Comparison of ENCODE assay signal across 13 cellular contexts in genomic region chr11:80899381-80899780, GRCh38.
DNase-seq lines count a peak whose midpoint lies in the region; ATAC-seq and TF ChIP-seq lines count a peak whose summit lies in the region.
"Had no signal": no experiment of that assay in that cellular context is flagged by ENCODE, and none has a peak within 500 bp of the region (broad histone marks: within the 10 kb centered on the region; RNA-seq: fewer than 3 reads in every experiment).

No MANE protein-coding gene starts in this region.

- TF ChIP-seq CTCF in RWPE2 (IDR thresholded peaks at IDR 0.05; ENCODE audit: poor library complexity, severe bottlenecking) = no peak

- DNase-seq in RWPE2 (ENCODE audit: low spot score) (no peak), right cardiac atrium (no peak), midbrain (lab: John Stamatoyannopoulos, UW) (no peak), epidermal melanocyte (ENCODE audit: insufficient read length, low spot score) (no peak), NCI-H2081 (lab: John Stamatoyannopoulos, UW) (no peak)
- DNase-seq: GOT3, NCI-H1694, psoas muscle, SHP77 had no signal

- intact Hi-C loops in right cardiac atrium (cut with DNase I) = no loop called here

- H3K27ac ChIP-seq in RWPE2 (ENCODE audit: poor library complexity, severe bottlenecking) = no peak overlapping the region
- H3K27ac ChIP-seq in right cardiac atrium (ENCODE audit: low read length) = no peak overlapping the region
- H3K27ac ChIP-seq: psoas muscle had no signal

- 9% methylated on average over 1 of the region's 1 CpG for WGBS in right cardiac atrium

- H3K36me3 ChIP-seq in RWPE2 (ENCODE audit: low read depth) = no peaks in the 10 kb centered on the region; the same call in 1 of the 2 replicates

- peaks cover 11% of the 10 kb centered on the region for H3K4me1 ChIP-seq in RWPE2 (ENCODE audit: insufficient read depth, poor library complexity, severe bottlenecking)
- no peaks in the 10 kb centered on the region for H3K4me1 ChIP-seq in right cardiac atrium (ENCODE audit: control insufficient read depth, insufficient read depth, low read length)
- H3K4me1 ChIP-seq: psoas muscle had no signal

- H3K4me3 ChIP-seq in RWPE2 (ENCODE audit: severe bottlenecking) (no peak overlapping the region), right cardiac atrium (ENCODE audit: low read length) (no peak overlapping the region)
- H3K4me3 ChIP-seq: psoas muscle had no signal

- H3K27me3 ChIP-seq in RWPE2 (ENCODE audit: insufficient read depth, poor library complexity, severe bottlenecking) = no peaks in the 10 kb centered on the region
- no peaks in the 10 kb centered on the region for H3K27me3 ChIP-seq in right cardiac atrium (ENCODE audit: control insufficient read depth, insufficient read depth)

- ATAC-seq in GM19395 (IDR thresholded peaks at IDR 0.05; ENCODE audit: unreplicated experiment) (peak; percentile 60), HG03432 (IDR thresholded peaks at IDR 0.05; ENCODE audit: unreplicated experiment) (peak; percentile 67), RWPE2 (ENCODE audit: low read depth) (peak; percentile 58; the same call in 2 of the 3 replicates), right cardiac atrium (peak; percentile 75 to 87), GM21528 (IDR thresholded peaks at IDR 0.05; ENCODE audit: low FRiP score, unreplicated experiment) (no peak)
- ATAC-seq: esophagus mucosa had no signal

- H3K9me3 ChIP-seq in RWPE2 (ENCODE audit: severe bottlenecking) (no peaks in the 10 kb centered on the region), right cardiac atrium (ENCODE audit: control insufficient read depth, low read length) (no peaks in the 10 kb centered on the region)
- H3K9me3 ChIP-seq: psoas muscle had no signal
